36 cellular contexts compared by ENCODE assay signal in the genomic region with DNA sequence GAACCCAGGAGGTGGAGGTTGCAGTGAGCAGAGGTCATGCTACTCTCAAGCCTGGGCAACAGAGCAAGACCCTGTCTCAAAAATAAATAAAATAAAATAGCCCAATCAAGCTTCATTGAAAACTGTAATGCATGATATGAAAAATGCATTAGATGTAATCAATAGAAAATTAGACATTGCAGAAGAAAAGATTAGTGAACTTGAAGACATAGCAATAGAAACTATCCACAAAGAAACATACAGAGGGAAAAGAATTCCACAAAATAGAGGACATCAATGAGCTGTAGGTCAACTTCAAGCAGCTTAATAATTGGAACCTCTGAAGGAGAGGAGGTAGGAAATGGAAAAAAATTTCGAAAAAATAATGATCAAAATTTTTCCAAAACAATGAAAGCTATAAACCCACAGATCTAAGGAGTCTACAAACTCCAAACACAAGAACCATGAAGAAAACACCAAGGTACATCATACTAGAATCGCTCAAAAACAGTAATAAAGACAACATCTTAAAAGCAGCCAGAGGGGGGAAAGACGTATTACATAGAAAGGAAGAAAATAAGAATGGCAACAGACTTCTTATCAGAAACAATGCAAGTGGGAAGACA.
"Had no signal": no experiment of that assay in that cellular context is flagged by ENCODE, and none has a peak within 500 bp of the region (broad histone marks: within the 10 kb centered on the region; RNA-seq: fewer than 3 reads in every experiment).

No MANE protein-coding gene starts in this region.

- ATAC-seq: activated CD8-positive, alpha-beta T cell treated with anti-CD3 and anti-CD28 coated beads for 36 hours; activated naive CD4-positive, alpha-beta T cell treated with anti-CD3 and anti-CD28 coated beads, Interleukin-2, amount 50 U/mL, for 72 hours; activated T-cell treated with anti-CD3 and anti-CD28 coated beads, Interleukin-2, amount 50 U/mL, for 4 hours; activated T-cell treated with anti-CD3 and anti-CD28 coated beads, Interleukin-2, amount 50 U/mL, for 72 hours; activated T-helper 17 cell treated with anti-CD3 and anti-CD28 coated beads, Interleukin-2, amount 50 U/mL, for 72 hours; body of pancreas had no signal

- H3K4me3 ChIP-seq: adrenal gland, body of pancreas, breast epithelium had no signal

- H3K36me3 ChIP-seq: adrenal gland, brain microvascular endothelial cell, breast epithelium, WERI-Rb-1 had no signal

- H3K27ac Mint-ChIP-seq: activated B cell treated with CpG ODN at 0.5 μM for 24 hours; activated CD4-positive, alpha-beta memory T cell treated with anti-CD3 and anti-CD28 coated beads for 36 hours; activated CD4-positive, alpha-beta T cell treated with anti-CD3 and anti-CD28 coated beads, Interleukin-2, amount 10 ng/mL, durations not matched to agents 24 days and 14 days; activated CD8-positive, alpha-beta T cell treated with anti-CD3 and anti-CD28 coated beads for 36 hours; activated naive CD4-positive, alpha-beta T cell treated with anti-CD3 and anti-CD28 coated beads for 36 hours; activated naive CD4-positive, alpha-beta T cell treated with anti-CD3 and anti-CD28 coated beads, Interleukin-2, amount 50 U/mL, for 72 hours; activated naive CD8-positive, alpha-beta T cell treated with anti-CD3 and anti-CD28 coated beads for 36 hours; activated T-cell treated with anti-CD3 and anti-CD28 coated beads, Interleukin-2, amount 50 U/mL, for 72 hours; activated T-helper 1 cell treated with anti-CD3 and anti-CD28 coated beads, Interleukin-12 subunit alpha, Interleukin-12 subunit beta, Interleukin-2, Interleukin-4 antibody, amounts not matched to agents 30 ng/mL and 10 ng/mL and 1 ng/mL, durations not matched to agents 14 hours and 24 hours and 36 hours; activated T-helper 17 cell treated with anti-CD3 and anti-CD28 coated beads, Interleukin-2, amount 50 U/mL, for 72 hours; T-helper 1 cell treated with Interleukin-12 subunit alpha and Interleukin-12 subunit beta and Interleukin-4 antibody, amounts not matched to agents 30 μg/mL and 1 μg/mL, for 36 hours; T-helper 2 cell treated with Interferon-gamma antibody and Interleukin-4, amounts not matched to agents 5 μg/mL and 100 μg/mL, for 36 hours had no signal

- H3K4me1 Mint-ChIP-seq: activated B cell treated with CpG ODN at 0.5 μM for 24 hours; activated CD4-positive, alpha-beta T cell treated with anti-CD3 and anti-CD28 coated beads, Interleukin-2, amount 10 ng/mL, durations not matched to agents 24 days and 14 days; activated naive CD8-positive, alpha-beta T cell treated with anti-CD3 and anti-CD28 coated beads for 36 hours; activated T-helper 17 cell treated with anti-CD3 and anti-CD28 coated beads, Interleukin-2, amount 50 U/mL, for 72 hours had no signal

- H3K36me3 Mint-ChIP-seq: activated CD4-positive, alpha-beta memory T cell treated with anti-CD3 and anti-CD28 coated beads for 36 hours had no signal

- H3K27ac ChIP-seq: adrenal gland, body of pancreas, brain microvascular endothelial cell, breast epithelium, WERI-Rb-1 had no signal

- H3K27me3 ChIP-seq: body of pancreas had no signal

- FAIRE-seq: astrocyte, TTC549 had no signal

- DNase-seq: activated B cell treated with CpG ODN at 0.5 μM for 24 hours; activated CD4-positive, alpha-beta memory T cell treated with anti-CD3 and anti-CD28 coated beads for 36 hours; activated CD4-positive, alpha-beta T cell treated with anti-CD3 and anti-CD28 coated beads for 4 hours; activated CD4-positive, alpha-beta T cell treated with anti-CD3 and anti-CD28 coated beads, Interleukin-2, amount 10 ng/mL, durations not matched to agents 24 days and 14 days; activated CD4-positive, alpha-beta T cell treated with anti-CD3 and anti-CD28 coated beads, Interleukin-2, amount 50 U/mL, for 1 hour; activated CD4-positive, alpha-beta T cell treated with anti-CD3 and anti-CD28 coated beads, Interleukin-2, amount 50 U/mL, for 4 hours; activated CD4-positive, CD25-positive, alpha-beta regulatory T cell treated with anti-CD3 and anti-CD28 coated beads, Interleukin-2, amount 50 U/mL, for 72 hours; activated CD8-positive, alpha-beta memory T cell treated with anti-CD3 and anti-CD28 coated beads, Interleukin-2, amount 50 U/mL, for 4 hours; activated CD8-positive, alpha-beta T cell treated with anti-CD3 and anti-CD28 coated beads for 36 hours; activated effector memory CD4-positive, alpha-beta T cell treated with anti-CD3 and anti-CD28 coated beads, Interleukin-2, amount 50 U/mL, for 16 hours; activated gamma-delta T cell treated with Interleukin-2 at 50 U/mL for 16 hours; activated naive CD4-positive, alpha-beta T cell; activated naive CD4-positive, alpha-beta T cell treated with anti-CD3 and anti-CD28 coated beads for 36 hours; activated naive CD4-positive, alpha-beta T cell treated with anti-CD3 and anti-CD28 coated beads, Interleukin-2, amount 50 U/mL, for 16 hours; activated naive CD8-positive, alpha-beta T cell treated with anti-CD3 and anti-CD28 coated beads for 36 hours; activated T-cell treated with anti-CD3 and anti-CD28 coated beads for 4 hours; activated T-cell treated with anti-CD3 and anti-CD28 coated beads, Interleukin-2, amount 50 U/mL, for 1 hour; activated T-cell treated with anti-CD3 and anti-CD28 coated beads, Interleukin-2, amount 50 U/mL, for 4 hours; activated T-cell treated with anti-CD3 and anti-CD28 coated beads, Interleukin-2, amount 50 U/mL, for 72 hours; amniotic stem cell; aorta; body of pancreas; brain microvascular endothelial cell; central memory CD4-positive, alpha-beta T cell; T-helper 2 cell; T-helper 9 cell; WERI-Rb-1 had no signal

- H3K9me3 Mint-ChIP-seq: activated CD4-positive, alpha-beta T cell treated with anti-CD3 and anti-CD28 coated beads, Interleukin-2, amount 10 ng/mL, durations not matched to agents 24 days and 14 days; activated T-helper 1 cell treated with anti-CD3 and anti-CD28 coated beads, Interleukin-12 subunit alpha, Interleukin-12 subunit beta, Interleukin-2, Interleukin-4 antibody, amounts not matched to agents 30 ng/mL and 10 ng/mL and 1 ng/mL, durations not matched to agents 14 hours and 24 hours and 36 hours had no signal

- H3K9me3 ChIP-seq: body of pancreas had no signal

- H3K4me1 ChIP-seq: adrenal gland, body of pancreas, breast epithelium had no signal

- H3K4me3 Mint-ChIP-seq: activated B cell treated with CpG ODN at 0.5 μM for 24 hours; activated CD4-positive, alpha-beta memory T cell treated with anti-CD3 and anti-CD28 coated beads for 36 hours; activated CD4-positive, alpha-beta T cell treated with anti-CD3 and anti-CD28 coated beads, Interleukin-2, amount 10 ng/mL, durations not matched to agents 24 days and 14 days; activated CD8-positive, alpha-beta T cell treated with anti-CD3 and anti-CD28 coated beads for 36 hours; activated naive CD4-positive, alpha-beta T cell treated with anti-CD3 and anti-CD28 coated beads for 36 hours; activated naive CD8-positive, alpha-beta T cell treated with anti-CD3 and anti-CD28 coated beads for 36 hours; activated T-cell treated with anti-CD3 and anti-CD28 coated beads, Interleukin-2, amount 50 U/mL, for 4 hours; activated T-cell treated with anti-CD3 and anti-CD28 coated beads, Interleukin-2, amount 50 U/mL, for 72 hours; activated T-helper 1 cell treated with anti-CD3 and anti-CD28 coated beads, Interleukin-12 subunit alpha, Interleukin-12 subunit beta, Interleukin-2, Interleukin-4 antibody, amounts not matched to agents 30 ng/mL and 10 ng/mL and 1 ng/mL, durations not matched to agents 14 hours and 24 hours and 36 hours; activated T-helper 17 cell treated with anti-CD3 and anti-CD28 coated beads, Interleukin-2, amount 50 U/mL, for 72 hours; T-helper 1 cell treated with Interleukin-12 subunit alpha and Interleukin-12 subunit beta and Interleukin-4 antibody, amounts not matched to agents 30 μg/mL and 1 μg/mL, for 36 hours; T-helper 2 cell treated with Interferon-gamma antibody and Interleukin-4, amounts not matched to agents 5 μg/mL and 100 μg/mL, for 36 hours had no signal
